Comparison of ENCODE assay signal across 8 cellular contexts in the genomic region with DNA sequence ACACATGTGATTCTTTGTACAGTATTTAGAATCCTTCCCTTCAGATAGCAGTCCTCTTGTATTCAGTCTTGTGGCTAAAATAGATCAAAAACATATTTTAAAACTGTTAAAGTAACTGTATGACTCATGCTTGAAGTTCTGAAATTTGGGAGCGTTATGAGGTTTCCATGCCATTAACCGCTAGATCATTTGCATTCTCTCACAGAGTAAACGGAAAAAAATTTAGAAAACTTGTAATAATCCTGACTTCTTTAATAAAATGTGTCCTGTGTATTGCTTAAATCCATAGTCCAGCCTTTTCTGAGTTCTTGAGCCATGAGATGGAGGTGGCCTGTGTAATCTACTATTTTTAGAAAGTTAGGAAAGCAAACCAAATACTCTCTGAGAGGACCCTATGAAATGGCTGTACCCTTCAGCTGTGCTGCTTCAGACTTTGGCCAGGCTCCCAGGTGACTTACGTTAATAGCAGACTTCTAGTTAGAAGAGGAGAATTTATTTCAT. TPM values are rescaled to one million over a fixed set of nuclear protein-coding genes. Genes with fewer than 3 reads are reported as not detected.
A peak's percentile ranks its signal among the peaks of the same experiment; 100 is the strongest.
DNase-seq lines count a peak whose midpoint lies in the region; ATAC-seq, FAIRE-seq and TF ChIP-seq lines count a peak whose summit lies in the region.

No MANE protein-coding gene starts in this region.

- TF ChIP-seq RAD21 in A549 (conservative IDR thresholded peaks at IDR 0.05 in 1 of 2, IDR thresholded peaks at IDR 0.05 in 1 of 2): no peak

- H3K4me1 ChIP-seq in A549 (peaks cover 96% of the 10 kb centered on the region), SJCRH30 (peaks cover 10% of the 10 kb centered on the region; the same call in 1 of the 2 replicates), gastrocnemius medialis (peaks cover 50 to 60% of the 10 kb centered on the region in 2 donors)

- H3K27me3 ChIP-seq in SJCRH30: no peaks in the 10 kb centered on the region
- H3K27me3 ChIP-seq in gastrocnemius medialis: no peaks in the 10 kb centered on the region

- TF ChIP-seq CTCF in A549 (IDR thresholded peaks at IDR 0.05) (no peak), gastrocnemius medialis (IDR thresholded peaks at IDR 0.05 in 4 of 5, conservative IDR thresholded peaks at IDR 0.05 in 1 of 5) (no peak)

- H3K36me3 ChIP-seq in SJCRH30 (no peaks in the 10 kb centered on the region; the same call in 1 of the 2 replicates), gastrocnemius medialis (peaks cover 0 to 10% of the 10 kb centered on the region in 2 donors)

- H3K4me3 ChIP-seq in A549 (no peak overlapping the region), SJCRH30 (0 out of 2 replicates have a peak overlapping the region, but pooled peaks have one; percentile 9), gastrocnemius medialis (peak overlapping the region; percentile 44 to 67 (median 55))

- FAIRE-seq in A549 (lab: Jason Lieb, UNC): no peak

- TF ChIP-seq EP300 in A549 (IDR thresholded peaks at IDR 0.05): no peak

- intact Hi-C loops in gastrocnemius medialis (cut with DNase I; ENCODE audit: low total_unique reads): no loop called here

- no peak for TF ChIP-seq POLR2A in A549 (IDR thresholded peaks at IDR 0.05; ENCODE audit: low read length)
- peak in 1 of 2 donors; percentile 55 for TF ChIP-seq POLR2A in gastrocnemius medialis (IDR thresholded peaks at IDR 0.05)

- in situ Hi-C loops in gastrocnemius medialis (cut with MboI; ENCODE audit: low sequenced_read_pairs in 4 of 4): loop anchor here in 1 of 4 donors (5.0 kb wide), 1 partner anchor 100 kb away; no protein-coding TSS in a partner anchor

- peak in 1 of 2 experiments; percentile 37; a peak in 3 of 6 replicates for ATAC-seq in A549
- ATAC-seq in GM18870 (IDR thresholded peaks at IDR 0.05; ENCODE audit: unreplicated experiment): peak; percentile 80
- peak; percentile 72 for ATAC-seq in HG03064 (IDR thresholded peaks at IDR 0.05; ENCODE audit: low read depth, unreplicated experiment)
- peak; percentile 64 to 69 for ATAC-seq in gastrocnemius medialis

- CTCF ChIA-PET in A549 (lab: Yijun Ruan, JAX): no interaction called here

- POLR2A ChIA-PET in A549 (lab: Yijun Ruan, JAX): interaction anchor here (1.1 kb wide), 1 partner anchor 34 kb away, joined by 5 read pairs; a partner anchor contains a TSS

- H3K9me3 ChIP-seq in A549 (no peaks in the 10 kb centered on the region), SJCRH30 (replicated peaks) (no peaks in the 10 kb centered on the region), gastrocnemius medialis (no peaks in the 10 kb centered on the region)

- 31% methylated on average over 4 of the region's 4 CpGs for WGBS in A549 (ENCODE audit: missing lambda C conversion rate)

- peak overlapping the region; percentile 90 for H3K4me2 ChIP-seq in A549

- DNase-seq in A549 (ENCODE audit: low read depth in 1 of 2, low spot score in 1 of 2) (peak in 1 of 2 experiments; percentile 29), SJCRH30 (peak; percentile 21 to 53), fibroblast of the conjunctiva (ENCODE audit: low read depth) (peak; percentile 70), gastrocnemius medialis (peak; percentile 46 to 72), iPS-NIHi11 (ENCODE audit: low spot score) (no peak), retina (no peak)

- H3K27ac ChIP-seq in A549 (peak overlapping the region; percentile 26 to 46; a peak in 4 of 6 replicates), SJCRH30 (peak overlapping the region; percentile 47), gastrocnemius medialis (peak overlapping the region; percentile 85 to 92 (median 88))

TF ChIP-seq in A549, 52 proteins besides CTCF, POLR2A, EP300 and RAD21:
- TF ChIP-seq RFX5 (IDR thresholded peaks at IDR 0.05): no peak
- TF ChIP-seq JUNB (IDR thresholded peaks at IDR 0.05): 0 out of 2 replicates have a peak, but pooled peaks have one; percentile 22
- TF ChIP-seq, protein P1, sequence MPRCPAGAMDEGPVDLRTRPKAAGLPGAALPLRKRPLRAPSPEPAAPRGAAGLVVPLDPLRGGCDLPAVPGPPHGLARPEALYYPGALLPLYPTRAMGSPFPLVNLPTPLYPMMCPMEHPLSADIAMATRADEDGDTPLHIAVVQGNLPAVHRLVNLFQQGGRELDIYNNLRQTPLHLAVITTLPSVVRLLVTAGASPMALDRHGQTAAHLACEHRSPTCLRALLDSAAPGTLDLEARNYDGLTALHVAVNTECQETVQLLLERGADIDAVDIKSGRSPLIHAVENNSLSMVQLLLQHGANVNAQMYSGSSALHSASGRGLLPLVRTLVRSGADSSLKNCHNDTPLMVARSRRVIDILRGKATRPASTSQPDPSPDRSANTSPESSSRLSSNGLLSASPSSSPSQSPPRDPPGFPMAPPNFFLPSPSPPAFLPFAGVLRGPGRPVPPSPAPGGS (IDR thresholded peaks at IDR 0.05): no peak
- TF ChIP-seq TP53 (CRISPR knock-in tag; IDR thresholded peaks at IDR 0.05): no peak
- no peak for TF ChIP-seq ESRRA (IDR thresholded peaks at IDR 0.05; ENCODE audit: borderline replicate concordance, low read length)
- TF ChIP-seq ZSCAN20 (CRISPR knock-in tag; IDR thresholded peaks at IDR 0.05): no peak
- no peak for TF ChIP-seq FOSL2 (IDR thresholded peaks at IDR 0.05)
- peak; percentile 76 for TF ChIP-seq FOSL2 (CRISPR knock-in tag; IDR thresholded peaks at IDR 0.05)
- no peak for TF ChIP-seq MAFK (IDR thresholded peaks at IDR 0.05; ENCODE audit: partially characterized antibody)
TF ChIP-seq in A549: peak in this region for 2.

RNA-seq across cellular contexts. Expression of a gene that starts 33.8 kb away (rescaled TPM):
- polyA plus RNA-seq in A549 (2011; rRNA removed) (92.5 and 114 TPM in 2 replicates), A549 (2017; fragmentation: RNase III; extraction: RNeasy Plus Mini Kit Qiagen cat#74134 plus additional on column Dnase treatment) (59.6 to 60.5 TPM (median 59.9 TPM) in 3 replicates)
- polyA plus RNA-seq in A549 (2012; cell fraction: cytosol; rRNA removed): 38.1 and 53.4 TPM in 2 replicates
- polyA plus RNA-seq in A549 (2012; cell fraction: nucleus; rRNA removed): 23.1 and 23.7 TPM in 2 replicates
- polyA minus RNA-seq in A549 (2011; rRNA and poly(A)+ RNA removed): 330 and 339 TPM in 2 replicates
- total RNA-seq in SJCRH30 (2014; rRNA removed; shearing (Covaris generic)): 72.3 and 90.5 TPM in 2 replicates
- total RNA-seq in gastrocnemius medialis: 100 to 1,000 TPM; 519 to 597 (median 557) TPM

Comparison
In these comparisons a context has a peak if more than half of its experiments do, and no peak if none do; other contexts are left out.
1. DNase-seq: peak in SJCRH30 (2 of 2), fibroblast of the conjunctiva (single experiment) and gastrocnemius medialis (2 of 2); none in iPS-NIHi11 (single experiment) and retina (single experiment).
2. H3K27ac ChIP-seq: peak in every context shown above with its lines; median percentile 88 in gastrocnemius medialis; 47 in SJCRH30; 36 in A549.